Comparison of ENCODE assay signal across 15 cellular contexts in the genomic region with DNA sequence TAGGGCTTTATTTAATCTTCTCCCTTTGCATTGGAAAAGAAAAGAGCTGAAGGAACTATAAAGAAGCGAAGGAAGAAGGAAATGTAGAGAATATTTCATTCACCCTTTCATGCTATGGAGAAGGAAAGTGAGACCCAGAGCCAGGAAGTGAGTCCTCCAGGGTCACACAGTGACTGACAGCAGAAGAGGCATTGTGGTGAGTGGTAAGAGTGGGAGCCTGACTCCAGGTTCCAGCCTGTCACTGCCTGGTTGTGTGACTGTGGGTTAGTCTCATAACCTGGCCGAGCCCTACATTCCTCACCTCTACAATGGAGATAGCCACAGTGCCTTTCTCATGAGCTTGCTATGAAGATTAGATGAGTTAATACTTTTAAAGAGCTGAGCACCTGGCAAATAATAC.
"Had no signal": no experiment of that assay in that cellular context is flagged by ENCODE, and none has a peak within 500 bp of the region (broad histone marks: within the 10 kb centered on the region; RNA-seq: fewer than 3 reads in every experiment).

No MANE protein-coding gene starts in this region.

- ATAC-seq: left lung, pancreas had no signal

- DNase-seq: activated CD4-positive, alpha-beta T cell treated with anti-CD3 and anti-CD28 coated beads, Interleukin-2, amount 50 U/mL, for 48 hours; activated CD4-positive, CD25-positive, alpha-beta regulatory T cell treated with anti-CD3 and anti-CD28 coated beads, Interleukin-2, amount 50 U/mL, for 72 hours; activated CD8-positive, alpha-beta memory T cell treated with anti-CD3 and anti-CD28 coated beads, Interleukin-2, amount 50 U/mL, for 4 hours; activated naive CD4-positive, alpha-beta T cell treated with Interleukin-2 at 50 U/mL for 16 hours; adrenal gland; caudate nucleus; effector CD8-positive, alpha-beta T cell; heart right ventricle; islet precursor cell; left lung; pancreas; SW 1271; transverse colon had no signal

- H3K4me3 ChIP-seq: adrenal gland, coronary artery, heart right ventricle, left lung, pancreas, transverse colon had no signal

- H3K9me3 ChIP-seq: adrenal gland, pancreas, transverse colon had no signal

- H3K27ac ChIP-seq: adrenal gland, coronary artery, heart right ventricle, left lung, pancreas, transverse colon had no signal

- H3K36me3 ChIP-seq: adrenal gland, heart right ventricle, left lung, pancreas, transverse colon had no signal

- H3K4me1 ChIP-seq: adrenal gland, left lung, pancreas, transverse colon had no signal

- FAIRE-seq: frontal cortex, pancreas had no signal

- H3K27me3 ChIP-seq: adrenal gland, pancreas, transverse colon had no signal
